11 cellular contexts compared by ENCODE assay signal in the genomic region with DNA sequence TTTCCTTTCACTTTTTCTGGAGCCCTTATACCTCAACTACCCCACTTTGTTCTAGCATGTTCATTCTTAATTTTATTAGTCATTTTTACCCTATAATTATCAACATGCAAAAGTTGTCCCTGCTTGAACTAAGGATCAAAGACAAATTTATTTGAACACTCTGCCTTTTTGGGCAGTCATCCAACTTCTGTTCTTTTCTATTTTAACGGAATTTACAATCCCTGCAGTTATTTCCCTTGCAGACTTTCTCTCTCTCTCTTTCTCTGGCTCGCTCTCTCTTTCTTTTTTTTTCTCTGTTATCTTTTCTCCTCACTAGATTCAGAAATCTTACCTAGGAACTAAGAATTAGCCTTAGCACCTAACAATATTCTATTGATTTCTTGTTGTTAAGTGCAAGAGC.
DNase-seq lines count a peak whose midpoint lies in the region; TF ChIP-seq lines count a peak whose summit lies in the region.
"Had no signal": no experiment of that assay in that cellular context is flagged by ENCODE, and none has a peak within 500 bp of the region (broad histone marks: within the 10 kb centered on the region; RNA-seq: fewer than 3 reads in every experiment).

No MANE protein-coding gene starts in this region.

- BruUV-seq in MCF 10A (replicated peaks; lab: Mats Ljungman, UMichigan), result no TSS peak

- POLR2A ChIA-PET in MCF 10A (lab: Yijun Ruan, JAX), result interaction anchor here (0.7 kb wide), 1 partner anchor 1742 kb away, joined by 3 read pairs; no protein-coding TSS in a partner anchor

- H3K4me1 Mint-ChIP-seq in MCF 10A (ENCODE audit: insufficient read depth, unreplicated experiment), result peaks cover 5% of the 10 kb centered on the region

- no peaks in the 10 kb centered on the region for H3K27me3 Mint-ChIP-seq in MCF 10A (ENCODE audit: insufficient read depth, unreplicated experiment)

- no peak overlapping the region for H3K27ac Mint-ChIP-seq in MCF 10A (ENCODE audit: low read depth, unreplicated experiment)
- H3K27ac Mint-ChIP-seq: CD8-positive, alpha-beta T cell had no signal

- H3K36me3 Mint-ChIP-seq in MCF 10A (ENCODE audit: insufficient read depth, unreplicated experiment), result no peaks in the 10 kb centered on the region
- H3K36me3 Mint-ChIP-seq: CD8-positive, alpha-beta T cell had no signal

- DNase-seq in NCI-H1694 (lab: John Stamatoyannopoulos, UW) (peak; percentile 8), astrocyte of the hippocampus (ENCODE audit: low read depth, low spot score) (peak; percentile 39), iris pigment epithelial cell (ENCODE audit: low read depth) (peak; percentile 10), dermis blood vessel endothelial cell (no peak), AG08395 (ENCODE audit: low spot score) (no peak), MCF 10A (ENCODE audit: unreplicated experiment) (no peak)
- DNase-seq in activated CD8-positive, alpha-beta memory T cell treated with anti-CD3 and anti-CD28 coated beads for 24 hours, result no peak
- DNase-seq: CD8-positive, alpha-beta T cell; DND-41; NCI-H2107; PC-3 had no signal

- no peak for TF ChIP-seq CTCF in MCF 10A (IDR thresholded peaks at IDR 0.05; ENCODE audit: unreplicated experiment)

- H3K9me3 Mint-ChIP-seq in MCF 10A (ENCODE audit: unreplicated experiment), result no peaks in the 10 kb centered on the region

- intact Hi-C loops in MCF 10A (cut with micrococcal nuclease), result no loop called here

- CTCF ChIA-PET in MCF 10A (lab: Yijun Ruan, JAX), result no interaction called here

- H3K4me3 Mint-ChIP-seq in MCF 10A (ENCODE audit: unreplicated experiment), result no peak overlapping the region
- H3K4me3 Mint-ChIP-seq: CD8-positive, alpha-beta T cell had no signal

Comparison
In these comparisons a context has a peak if more than half of its experiments do, and no peak if none do; other contexts are left out.
1. DNase-seq: peak in NCI-H1694 (single experiment), astrocyte of the hippocampus (single experiment) and iris pigment epithelial cell (single experiment); none in dermis blood vessel endothelial cell (single experiment), AG08395 (single experiment), MCF 10A (single experiment) and activated CD8-positive, alpha-beta memory T cell treated with anti-CD3 and anti-CD28 coated beads for 24 hours (single experiment).